10 cellular contexts compared by ENCODE assay signal in the genomic region with DNA sequence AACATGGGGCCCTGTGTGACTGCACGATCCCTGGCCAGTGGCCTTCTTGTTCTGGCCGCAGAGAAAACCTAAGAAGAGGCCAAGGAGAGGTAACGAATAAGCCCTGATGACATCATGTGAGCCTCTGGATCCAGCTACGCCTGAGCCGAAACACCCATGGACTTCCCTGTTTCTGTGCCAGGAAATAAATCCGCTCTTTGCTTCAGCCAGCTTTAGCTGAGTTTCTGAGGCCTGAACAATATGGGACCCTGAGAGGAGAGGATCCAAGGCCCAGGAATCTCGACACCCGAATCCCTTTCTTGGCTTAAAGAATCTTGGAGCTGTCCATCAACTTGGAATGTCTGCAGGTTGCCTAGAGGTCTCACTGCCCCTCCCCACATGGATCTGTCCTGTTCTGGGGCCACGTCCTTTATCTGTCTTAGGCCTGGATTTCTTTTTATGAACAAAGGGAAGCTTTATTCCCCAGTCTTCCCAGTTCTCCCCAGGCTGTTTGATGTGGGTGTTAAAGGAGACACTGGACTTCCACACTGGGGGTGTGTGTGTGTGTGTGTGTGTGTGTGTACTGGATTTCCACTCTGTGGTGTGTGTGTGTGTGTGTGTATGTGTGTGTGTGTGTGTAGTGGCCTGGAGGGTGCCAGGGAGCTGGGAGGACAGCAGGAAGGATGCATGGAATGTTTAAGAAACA. TPM values are rescaled to one million over a fixed set of nuclear protein-coding genes. Genes with fewer than 3 reads are reported as not detected.
DNase-seq lines count a peak whose midpoint lies in the region; ATAC-seq and TF ChIP-seq lines count a peak whose summit lies in the region.
"Had no signal": no experiment of that assay in that cellular context is flagged by ENCODE, and none has a peak within 500 bp of the region (broad histone marks: within the 10 kb centered on the region; RNA-seq: fewer than 3 reads in every experiment).

No MANE protein-coding gene starts in this region.

- TF ChIP-seq POLR2A in Peyer's patch (IDR thresholded peaks at IDR 0.05): no peak
- no peak for TF ChIP-seq POLR2A in thyroid gland (IDR thresholded peaks at IDR 0.05)

- TF ChIP-seq CTCF in Peyer's patch (IDR thresholded peaks at IDR 0.05): no peak
- TF ChIP-seq CTCF in mesothelial cell of epicardium (IDR thresholded peaks at IDR 0.05; ENCODE audit: unreplicated experiment): no peak
- TF ChIP-seq CTCF in thyroid gland (IDR thresholded peaks at IDR 0.05): no peak
- no peak for TF ChIP-seq CTCF in brain microvascular endothelial cell (IDR thresholded peaks at IDR 0.05; ENCODE audit: low read depth, low read length, missing control alignments)

- peak overlapping the region; percentile 97 for H3K27ac Mint-ChIP-seq in mesothelial cell of epicardium

- peaks cover 5% of the 10 kb centered on the region for H3K36me3 Mint-ChIP-seq in mesothelial cell of epicardium

- H3K4me3 Mint-ChIP-seq in mesothelial cell of epicardium: no peak overlapping the region

- DNase-seq in Peyer's patch (peak in 1 of 3 donors; percentile 54), epithelial cell of prostate (ENCODE audit: low read depth, low spot score) (no peak), mesothelial cell of epicardium (ENCODE audit: low spot score in 2 of 2, unreplicated experiment in 2 of 2) (no peak), thyroid gland (no peak), brain microvascular endothelial cell (no peak), occipital lobe (lab: John Stamatoyannopoulos, UW) (no peak), G401 (ENCODE audit: low spot score) (no peak)
- DNase-seq: activated CD4-positive, alpha-beta T cell treated with anti-CD3 and anti-CD28 coated beads, Interleukin-2, amount 50 U/mL, for 4 hours; NCI-H1092 had no signal

- H3K27me3 ChIP-seq in Peyer's patch (no peaks in the 10 kb centered on the region), thyroid gland (no peaks in the 10 kb centered on the region), brain microvascular endothelial cell (replicated peaks) (no peaks in the 10 kb centered on the region)

- no peaks in the 10 kb centered on the region for H3K27me3 Mint-ChIP-seq in mesothelial cell of epicardium (ENCODE audit: low read depth)

- peaks cover 4% of the 10 kb centered on the region for H3K9me3 Mint-ChIP-seq in mesothelial cell of epicardium

- H3K4me1 ChIP-seq in Peyer's patch: peaks cover 0 to 19% (median 2%) of the 10 kb centered on the region in 4 donors
- peaks cover 25 to 26% of the 10 kb centered on the region in 2 donors for H3K4me1 ChIP-seq in thyroid gland

- H3K27ac ChIP-seq in Peyer's patch: peak overlapping the region; percentile 25 to 63 (median 44)
- peak overlapping the region; percentile 51 for H3K27ac ChIP-seq in epithelial cell of prostate
- H3K27ac ChIP-seq in thyroid gland: peak overlapping the region in 2 of 3 donors; percentile 29 to 46
- no peak overlapping the region for H3K27ac ChIP-seq in brain microvascular endothelial cell

- H3K36me3 ChIP-seq in Peyer's patch: no peaks in the 10 kb centered on the region
- no peaks in the 10 kb centered on the region for H3K36me3 ChIP-seq in thyroid gland
- no peaks in the 10 kb centered on the region for H3K36me3 ChIP-seq in brain microvascular endothelial cell (replicated peaks)

- WGBS in thyroid gland, 2 donors: 84 to 87% methylated on average over 9 of the region's 9 CpGs

- intact Hi-C loops in thyroid gland (cut with DNase I): no loop called here

- no peak for ATAC-seq in GM18868 (IDR thresholded peaks at IDR 0.05; ENCODE audit: unreplicated experiment)

- H3K9me3 ChIP-seq in Peyer's patch (no peaks in the 10 kb centered on the region), thyroid gland (no peaks in the 10 kb centered on the region)

- no peak overlapping the region for H3K4me3 ChIP-seq in Peyer's patch
- H3K4me3 ChIP-seq in thyroid gland (replicated peaks in 1 of 3): no peak overlapping the region
- H3K4me3 ChIP-seq in brain microvascular endothelial cell (ENCODE audit: low read depth, low read length): no peak overlapping the region

- peaks cover 35% of the 10 kb centered on the region for H3K4me1 Mint-ChIP-seq in mesothelial cell of epicardium

- in situ Hi-C loops in brain microvascular endothelial cell (cut with HindIII; ENCODE audit: low pct_ligation_motif_present, low sequenced_read_pairs) (loop anchor here (25.0 kb wide), 1 partner anchor 173 kb away; no protein-coding TSS in a partner anchor), G401 (cut with HindIII; ENCODE audit: low sequenced_read_pairs) (no loop called here)

RNA-seq across cellular contexts. Expression of gene IER5L, which starts 13.7 kb away (rescaled TPM):
- total RNA-seq in Peyer's patch: 1 to 10 TPM; 2.3 to 2.9 (median 2.6) TPM
- 31.3 to 34.7 TPM (median 31.9 TPM) in 3 replicates for total RNA-seq in mesothelial cell of epicardium
- total RNA-seq in thyroid gland: 10 to 100 TPM in 3 of 4 donors, 1 to 10 TPM in 1; 7.8 to 20.2 (median 12.6) TPM
- 44.3 TPM for total RNA-seq in occipital lobe
- total RNA-seq in G401 (2014; rRNA removed; shearing (Covaris generic)): 92.7 and 121 TPM in 2 replicates

RNA-seq across cellular contexts. Expression of gene PTPA, which starts 53.2 kb away (rescaled TPM):
- 10 to 100 TPM; 48.7 to 65.7 (median 51.9) TPM for total RNA-seq in Peyer's patch
- total RNA-seq in mesothelial cell of epicardium: 157 to 164 TPM (median 160 TPM) in 3 replicates
- 100 to 1,000 TPM in 2 of 4 donors, 10 to 100 TPM in 2; 45.0 to 117 (median 89.5) TPM for total RNA-seq in thyroid gland
- total RNA-seq in occipital lobe: 57.9 TPM
- total RNA-seq in G401 (2014; rRNA removed; shearing (Covaris generic)): 215 and 261 TPM in 2 replicates

RNA-seq across cellular contexts. Expression of gene CRAT, which starts 53.8 kb away (rescaled TPM):
- total RNA-seq in Peyer's patch: 100 to 1,000 TPM in 3 of 4 donors, 10 to 100 TPM in 1; 50.3 to 220 (median 146) TPM
- total RNA-seq in mesothelial cell of epicardium: 26.4 to 27.6 TPM (median 26.4 TPM) in 3 replicates
- total RNA-seq in thyroid gland: 10 to 100 TPM; 44.0 to 59.0 (median 54.1) TPM
- total RNA-seq in occipital lobe: 13.6 TPM
- total RNA-seq in G401 (2014; rRNA removed; shearing (Covaris generic)): 21.5 and 22.7 TPM in 2 replicates
